In genomic region chr22:49216579-49216978, GRCh38 we compare ENCODE assay signal across 13 cellular contexts.
"Had no signal": no experiment of that assay in that cellular context is flagged by ENCODE, and none has a peak within 500 bp of the region (broad histone marks: within the 10 kb centered on the region; RNA-seq: fewer than 3 reads in every experiment).

No MANE protein-coding gene starts in this region.

- H3K4me1 ChIP-seq: tibial nerve had no signal

- H3K36me3 ChIP-seq: tibial nerve had no signal

- H3K27ac ChIP-seq: epithelial cell of prostate, hepatocyte, tibial nerve had no signal

- H3K4me3 ChIP-seq: hepatocyte, tibial nerve had no signal

- DNase-seq: activated B cell treated with CpG ODN at 0.5 μM for 24 hours; activated CD4-positive, alpha-beta T cell treated with anti-CD3 and anti-CD28 coated beads, Interleukin-2, amount 50 U/mL, for 1 hour; activated naive CD4-positive, alpha-beta T cell treated with Interleukin-2 at 50 U/mL for 16 hours; effector memory CD8-positive, alpha-beta T cell; mammary epithelial cell; occipital lobe; SIG-M5; stimulated activated CD4-positive, alpha-beta T cell treated with anti-CD3 and anti-CD28 coated beads, Interleukin-4, amount 100 ng/mL, for 4 hours had no signal

- H3K27me3 ChIP-seq: hepatocyte, tibial nerve had no signal

- ATAC-seq: effector memory CD8-positive, alpha-beta T cell; natural killer cell treated with Interleukin-12 subunit alpha and Interleukin-12 subunit beta and Interleukin-15 and Interleukin-18, amount 100 ng/mL, for 72 hours; T-helper 17 cell had no signal
